In the genomic region with DNA sequence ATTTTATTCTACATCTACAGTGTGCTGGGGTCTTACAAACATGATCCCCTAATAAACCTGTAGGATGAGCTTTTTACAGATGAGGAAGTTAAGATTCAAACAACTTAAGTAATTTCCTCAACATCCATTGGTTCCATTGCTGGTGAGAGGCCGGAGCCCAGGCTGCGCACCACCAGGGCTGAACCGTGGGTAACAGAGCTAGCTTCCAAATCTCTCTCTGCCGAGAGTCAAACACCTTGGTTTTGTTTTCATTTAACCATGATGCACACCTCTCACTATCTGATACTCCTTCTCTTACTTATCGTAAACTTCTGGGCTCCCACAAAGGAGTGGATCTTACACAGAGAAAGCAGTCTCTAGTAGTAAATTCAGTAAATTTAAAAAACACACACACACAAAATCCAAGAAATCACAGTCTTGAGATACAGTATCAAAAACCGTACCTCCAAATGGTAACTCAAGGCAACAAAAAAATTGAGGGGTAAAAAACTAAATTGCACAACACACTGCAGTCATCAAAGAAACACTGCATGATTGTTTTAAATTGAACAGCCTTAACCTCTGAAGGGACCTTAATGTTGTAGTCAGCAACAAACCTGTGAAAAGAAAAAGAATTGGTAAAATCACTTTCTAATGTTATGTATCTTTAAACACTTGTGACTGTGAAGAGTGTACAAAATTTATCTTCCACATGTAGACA, we compare ENCODE assay signal across 1 cellular context.
TF ChIP-seq lines count a peak whose summit lies in the region.

No MANE protein-coding gene starts in this region.

TF ChIP-seq in GM23338, 12 proteins besides CTCF, POLR2A, EP300 and RAD21 (continued from another document):
- TF ChIP-seq, protein P1, sequence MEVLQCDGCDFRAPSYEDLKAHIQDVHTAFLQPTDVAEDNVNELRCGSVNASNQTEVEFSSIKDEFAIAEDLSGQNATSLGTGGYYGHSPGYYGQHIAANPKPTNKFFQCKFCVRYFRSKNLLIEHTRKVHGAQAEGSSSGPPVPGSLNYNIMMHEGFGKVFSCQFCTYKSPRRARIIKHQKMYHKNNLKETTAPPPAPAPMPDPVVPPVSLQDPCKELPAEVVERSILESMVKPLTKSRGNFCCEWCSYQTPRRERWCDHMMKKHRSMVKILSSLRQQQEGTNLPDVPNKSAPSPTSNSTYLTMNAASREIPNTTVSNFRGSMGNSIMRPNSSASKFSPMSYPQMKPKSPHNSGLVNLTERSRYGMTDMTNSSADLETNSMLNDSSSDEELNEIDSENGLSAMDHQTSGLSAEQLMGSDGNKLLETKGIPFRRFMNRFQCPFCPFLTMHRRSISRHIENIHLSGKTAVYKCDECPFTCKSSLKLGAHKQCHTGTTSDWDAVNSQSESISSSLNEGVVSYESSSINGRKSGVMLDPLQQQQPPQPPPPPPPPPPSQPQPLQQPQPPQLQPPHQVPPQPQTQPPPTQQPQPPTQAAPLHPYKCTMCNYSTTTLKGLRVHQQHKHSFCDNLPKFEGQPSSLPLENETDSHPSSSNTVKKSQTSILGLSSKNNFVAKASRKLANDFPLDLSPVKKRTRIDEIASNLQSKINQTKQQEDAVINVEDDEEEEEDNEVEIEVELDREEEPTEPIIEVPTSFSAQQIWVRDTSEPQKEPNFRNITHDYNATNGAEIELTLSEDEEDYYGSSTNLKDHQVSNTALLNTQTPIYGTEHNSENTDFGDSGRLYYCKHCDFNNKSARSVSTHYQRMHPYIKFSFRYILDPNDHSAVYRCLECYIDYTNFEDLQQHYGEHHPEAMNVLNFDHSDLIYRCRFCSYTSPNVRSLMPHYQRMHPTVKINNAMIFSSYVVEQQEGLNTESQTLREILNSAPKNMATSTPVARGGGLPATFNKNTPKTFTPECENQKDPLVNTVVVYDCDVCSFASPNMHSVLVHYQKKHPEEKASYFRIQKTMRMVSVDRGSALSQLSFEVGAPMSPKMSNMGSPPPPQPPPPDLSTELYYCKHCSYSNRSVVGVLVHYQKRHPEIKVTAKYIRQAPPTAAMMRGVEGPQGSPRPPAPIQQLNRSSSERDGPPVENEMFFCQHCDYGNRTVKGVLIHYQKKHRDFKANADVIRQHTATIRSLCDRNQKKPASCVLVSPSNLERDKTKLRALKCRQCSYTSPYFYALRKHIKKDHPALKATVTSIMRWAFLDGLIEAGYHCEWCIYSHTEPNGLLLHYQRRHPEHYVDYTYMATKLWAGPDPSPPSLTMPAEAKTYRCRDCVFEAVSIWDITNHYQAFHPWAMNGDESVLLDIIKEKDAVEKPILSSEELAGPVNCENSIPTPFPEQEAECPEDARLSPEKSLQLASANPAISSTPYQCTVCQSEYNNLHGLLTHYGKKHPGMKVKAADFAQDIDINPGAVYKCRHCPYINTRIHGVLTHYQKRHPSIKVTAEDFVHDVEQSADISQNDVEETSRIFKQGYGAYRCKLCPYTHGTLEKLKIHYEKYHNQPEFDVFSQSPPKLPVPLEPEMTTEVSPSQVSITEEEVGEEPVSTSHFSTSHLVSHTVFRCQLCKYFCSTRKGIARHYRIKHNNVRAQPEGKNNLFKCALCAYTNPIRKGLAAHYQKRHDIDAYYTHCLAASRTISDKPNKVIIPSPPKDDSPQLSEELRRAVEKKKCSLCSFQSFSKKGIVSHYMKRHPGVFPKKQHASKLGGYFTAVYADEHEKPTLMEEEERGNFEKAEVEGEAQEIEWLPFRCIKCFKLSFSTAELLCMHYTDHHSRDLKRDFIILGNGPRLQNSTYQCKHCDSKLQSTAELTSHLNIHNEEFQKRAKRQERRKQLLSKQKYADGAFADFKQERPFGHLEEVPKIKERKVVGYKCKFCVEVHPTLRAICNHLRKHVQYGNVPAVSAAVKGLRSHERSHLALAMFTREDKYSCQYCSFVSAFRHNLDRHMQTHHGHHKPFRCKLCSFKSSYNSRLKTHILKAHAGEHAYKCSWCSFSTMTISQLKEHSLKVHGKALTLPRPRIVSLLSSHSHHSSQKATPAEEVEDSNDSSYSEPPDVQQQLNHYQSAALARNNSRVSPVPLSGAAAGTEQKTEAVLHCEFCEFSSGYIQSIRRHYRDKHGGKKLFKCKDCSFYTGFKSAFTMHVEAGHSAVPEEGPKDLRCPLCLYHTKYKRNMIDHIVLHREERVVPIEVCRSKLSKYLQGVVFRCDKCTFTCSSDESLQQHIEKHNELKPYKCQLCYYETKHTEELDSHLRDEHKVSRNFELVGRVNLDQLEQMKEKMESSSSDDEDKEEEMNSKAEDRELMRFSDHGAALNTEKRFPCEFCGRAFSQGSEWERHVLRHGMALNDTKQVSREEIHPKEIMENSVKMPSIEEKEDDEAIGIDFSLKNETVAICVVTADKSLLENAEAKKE (CRISPR knock-in tag; IDR thresholded peaks at IDR 0.05), result no peak
- TF ChIP-seq POLR2AphosphoS5 (IDR thresholded peaks at IDR 0.05; ENCODE audit: low read depth) (no peak), EZH2phosphoT487 (IDR thresholded peaks at IDR 0.05; ENCODE audit: unreplicated experiment) (no peak), STAT1 (IDR thresholded peaks at IDR 0.05; ENCODE audit: unreplicated experiment) (no peak), CREB1 (CRISPR knock-in tag; IDR thresholded peaks at IDR 0.05; ENCODE audit: low read depth) (no peak), NANOG (IDR thresholded peaks at IDR 0.05; ENCODE audit: borderline replicate concordance) (no peak), ZNF331 (CRISPR knock-in tag; IDR thresholded peaks at IDR 0.05; ENCODE audit: low read depth) (no peak), EZH2 (IDR thresholded peaks at IDR 0.05; ENCODE audit: low read depth, unreplicated experiment) (no peak)
- TF ChIP-seq, protein P2, sequence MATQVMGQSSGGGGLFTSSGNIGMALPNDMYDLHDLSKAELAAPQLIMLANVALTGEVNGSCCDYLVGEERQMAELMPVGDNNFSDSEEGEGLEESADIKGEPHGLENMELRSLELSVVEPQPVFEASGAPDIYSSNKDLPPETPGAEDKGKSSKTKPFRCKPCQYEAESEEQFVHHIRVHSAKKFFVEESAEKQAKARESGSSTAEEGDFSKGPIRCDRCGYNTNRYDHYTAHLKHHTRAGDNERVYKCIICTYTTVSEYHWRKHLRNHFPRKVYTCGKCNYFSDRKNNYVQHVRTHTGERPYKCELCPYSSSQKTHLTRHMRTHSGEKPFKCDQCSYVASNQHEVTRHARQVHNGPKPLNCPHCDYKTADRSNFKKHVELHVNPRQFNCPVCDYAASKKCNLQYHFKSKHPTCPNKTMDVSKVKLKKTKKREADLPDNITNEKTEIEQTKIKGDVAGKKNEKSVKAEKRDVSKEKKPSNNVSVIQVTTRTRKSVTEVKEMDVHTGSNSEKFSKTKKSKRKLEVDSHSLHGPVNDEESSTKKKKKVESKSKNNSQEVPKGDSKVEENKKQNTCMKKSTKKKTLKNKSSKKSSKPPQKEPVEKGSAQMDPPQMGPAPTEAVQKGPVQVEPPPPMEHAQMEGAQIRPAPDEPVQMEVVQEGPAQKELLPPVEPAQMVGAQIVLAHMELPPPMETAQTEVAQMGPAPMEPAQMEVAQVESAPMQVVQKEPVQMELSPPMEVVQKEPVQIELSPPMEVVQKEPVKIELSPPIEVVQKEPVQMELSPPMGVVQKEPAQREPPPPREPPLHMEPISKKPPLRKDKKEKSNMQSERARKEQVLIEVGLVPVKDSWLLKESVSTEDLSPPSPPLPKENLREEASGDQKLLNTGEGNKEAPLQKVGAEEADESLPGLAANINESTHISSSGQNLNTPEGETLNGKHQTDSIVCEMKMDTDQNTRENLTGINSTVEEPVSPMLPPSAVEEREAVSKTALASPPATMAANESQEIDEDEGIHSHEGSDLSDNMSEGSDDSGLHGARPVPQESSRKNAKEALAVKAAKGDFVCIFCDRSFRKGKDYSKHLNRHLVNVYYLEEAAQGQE (IDR thresholded peaks at IDR 0.05; ENCODE audit: unreplicated experiment), result no peak
- TF ChIP-seq, protein P3, sequence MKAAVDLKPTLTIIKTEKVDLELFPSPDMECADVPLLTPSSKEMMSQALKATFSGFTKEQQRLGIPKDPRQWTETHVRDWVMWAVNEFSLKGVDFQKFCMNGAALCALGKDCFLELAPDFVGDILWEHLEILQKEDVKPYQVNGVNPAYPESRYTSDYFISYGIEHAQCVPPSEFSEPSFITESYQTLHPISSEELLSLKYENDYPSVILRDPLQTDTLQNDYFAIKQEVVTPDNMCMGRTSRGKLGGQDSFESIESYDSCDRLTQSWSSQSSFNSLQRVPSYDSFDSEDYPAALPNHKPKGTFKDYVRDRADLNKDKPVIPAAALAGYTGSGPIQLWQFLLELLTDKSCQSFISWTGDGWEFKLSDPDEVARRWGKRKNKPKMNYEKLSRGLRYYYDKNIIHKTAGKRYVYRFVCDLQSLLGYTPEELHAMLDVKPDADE (IDR thresholded peaks at IDR 0.05), result no peak
